ENCODE assay signal across 9 cellular contexts in genomic region chr1:50271337-50271736, GRCh38.
"Had no signal": no experiment of that assay in that cellular context is flagged by ENCODE, and none has a peak within 500 bp of the region (broad histone marks: within the 10 kb centered on the region; RNA-seq: fewer than 3 reads in every experiment).

No MANE protein-coding gene starts in this region.

- H3K9me3 ChIP-seq: adrenal gland, suprapubic skin, upper lobe of right lung had no signal

- H3K27ac ChIP-seq: adrenal gland, coronary artery, suprapubic skin, upper lobe of right lung had no signal

- ATAC-seq: stimulated activated naive CD8-positive, alpha-beta T cell treated with anti-CD3 and anti-CD28 coated beads, Interleukin-15, Interleukin-2, amounts not matched to agents 100 U/mL and 50 U/mL, for 24 hours had no signal

- H3K4me3 ChIP-seq: adrenal gland, coronary artery, suprapubic skin, upper lobe of right lung had no signal

- H3K4me1 ChIP-seq: adrenal gland, suprapubic skin, upper lobe of right lung had no signal

- H3K36me3 ChIP-seq: adrenal gland, suprapubic skin, upper lobe of right lung had no signal

- H3K27me3 ChIP-seq: adrenal gland, upper lobe of right lung had no signal

- DNase-seq: activated naive CD4-positive, alpha-beta T cell treated with anti-CD3 and anti-CD28 coated beads, Interleukin-2, amount 50 U/mL, for 16 hours; effector CD4-positive, alpha-beta T cell; foreskin melanocyte; islet precursor cell had no signal
